In genomic region chr7:5898480-5899224, GRCh38 we compare ENCODE assay signal across 8 cellular contexts. TPM values are rescaled to one million over a fixed set of nuclear protein-coding genes. Genes with fewer than 3 reads are reported as not detected.
A peak's percentile ranks its signal among the peaks of the same experiment; 100 is the strongest.
DNase-seq lines count a peak whose midpoint lies in the region; ATAC-seq lines count a peak whose summit lies in the region.

TSS of gene CCZ1 (plus strand) at chr7:5898733. CDS start at chr7:5898800, 67 bp downstream.

- DNase-seq in Ammon's horn (ENCODE audit: low spot score) (peak; percentile 24), NCI-H460 (ENCODE audit: extremely low read depth, low read depth) (peak; percentile 51), dedifferentiated amniotic fluid mesenchymal stem cell (ENCODE audit: extremely low spot score) (peak; percentile 42), left lobe of liver (ENCODE audit: low spot score) (peak; percentile 70)
- DNase-seq in activated CD4-positive, alpha-beta T cell treated with anti-CD3 and anti-CD28 coated beads, Interleukin-2, amount 50 U/mL, for 24 hours (ENCODE audit: low read depth in 1 of 2, low spot score in 1 of 2), result peak; percentile 17 to 76
- DNase-seq in stimulated activated CD4-positive, alpha-beta T cell treated with anti-CD3 and anti-CD28 coated beads, Interleukin-1b, Interleukin-23, amount 100 ng/mL, for 48 hours, result peak; percentile 83

- ATAC-seq in GM19043 (IDR thresholded peaks at IDR 0.05; ENCODE audit: low read depth, unreplicated experiment) (peak; percentile 88), HG03135 (IDR thresholded peaks at IDR 0.05; ENCODE audit: unreplicated experiment) (peak; percentile 94), left lobe of liver (peak; percentile 96)

RNA-seq across cellular contexts. Expression of gene CCZ1, which starts in this region (rescaled TPM):
- total RNA-seq in NCI-H460 (2014; rRNA removed; shearing (Covaris generic)), result 80.0 and 87.6 TPM in 2 replicates
- polyA plus RNA-seq in NCI-H460 (2014; cell fraction: nucleus; rRNA removed), result 59.8 and 79.1 TPM in 2 replicates
- 23.0 TPM for total RNA-seq in left lobe of liver

Comparison
In these comparisons a context has a peak if more than half of its experiments do, and no peak if none do; other contexts are left out.
1. Peak in every context shown above with its lines: DNase-seq and ATAC-seq.
2. DNase-seq: peak in every context shown above with its lines; median percentile 83 in stimulated activated CD4-positive, alpha-beta T cell treated with anti-CD3 and anti-CD28 coated beads, Interleukin-1b, Interleukin-23, amount 100 ng/mL, for 48 hours; 70 in left lobe of liver; 51 in NCI-H460; 46 in activated CD4-positive, alpha-beta T cell treated with anti-CD3 and anti-CD28 coated beads, Interleukin-2, amount 50 U/mL, for 24 hours; 42 in dedifferentiated amniotic fluid mesenchymal stem cell; 24 in Ammon's horn.